ENCODE assay signal across 8 cellular contexts in the genomic region with DNA sequence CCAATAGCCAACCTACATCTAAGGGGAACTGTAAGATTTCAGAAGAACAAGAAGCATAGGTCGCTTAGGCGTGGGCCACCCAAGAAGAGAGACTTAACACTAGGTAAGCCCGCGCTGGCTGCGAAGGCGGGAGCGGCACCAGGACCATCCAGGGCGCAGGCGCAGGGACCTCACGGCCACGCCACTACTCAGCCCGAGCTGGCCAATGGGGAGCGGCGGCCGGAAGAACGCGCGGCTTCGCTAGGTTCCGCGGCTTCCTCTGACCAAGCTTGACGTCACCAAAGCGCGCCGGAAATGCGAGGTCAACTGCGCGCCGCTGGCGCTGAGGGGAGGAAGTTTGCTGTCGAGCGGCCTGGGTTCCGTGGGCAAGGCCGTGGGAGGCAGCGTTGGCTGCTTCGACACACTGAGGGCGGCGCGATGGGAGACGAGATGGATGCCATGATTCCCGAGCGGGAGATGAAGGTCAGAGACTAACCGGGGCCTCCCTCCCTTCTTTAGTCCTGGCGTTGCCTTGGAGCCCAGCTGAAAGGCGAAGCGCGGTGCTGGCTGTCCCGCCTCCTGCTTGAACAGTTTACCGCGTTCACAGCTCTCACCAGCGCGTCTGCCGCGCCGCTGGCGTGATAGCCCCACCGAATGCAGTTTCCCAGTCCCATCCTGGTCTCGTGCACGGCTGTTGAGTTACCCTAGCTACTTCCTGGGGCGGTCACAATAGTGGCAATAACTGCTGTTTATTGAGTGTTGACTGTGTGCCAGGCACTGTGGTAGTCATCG. TPM values are rescaled to one million over a fixed set of nuclear protein-coding genes. Genes with fewer than 3 reads are reported as not detected.
A peak's percentile ranks its signal among the peaks of the same experiment; 100 is the strongest.
DNase-seq lines count a peak whose midpoint lies in the region; ATAC-seq and TF ChIP-seq lines count a peak whose summit lies in the region.

A gene (plus strand): TSS at position 299 of the 771 bp plus-strand sequence. CDS start 119 bp downstream, at position 418.

- DNase-seq in NCI-H2196 treated with DMSO at 0.1 percent for 48 hours (lab: John Stamatoyannopoulos, UW; ENCODE audit: unreplicated experiment) (peak; percentile 97), WERI-Rb-1 (peak; percentile 100), mammary epithelial cell (peak; percentile 98)

- dilution Hi-C loops in mammary epithelial cell (cut with HindIII; ENCODE audit: low sequenced_read_pairs), result loop anchor here (5.0 to 25.0 kb wide), 2 partner anchors 43 to 312 kb away; no protein-coding TSS in a partner anchor

- peaks cover 6% of the 10 kb centered on the region for H3K4me1 ChIP-seq in ACC112 (ENCODE audit: control insufficient read depth, insufficient read depth, low read length, unreplicated experiment)
- peaks cover 9% of the 10 kb centered on the region for H3K4me1 ChIP-seq in mammary epithelial cell (ENCODE audit: insufficient read depth, low read length)
- peaks cover 6% of the 10 kb centered on the region; the same call in 1 of the 2 replicates for H3K4me1 ChIP-seq in iPS-20b (ENCODE audit: insufficient read depth, low read length)

- H3K27me3 ChIP-seq in ACC112 (ENCODE audit: insufficient read depth, low read length), result no peaks in the 10 kb centered on the region
- H3K27me3 ChIP-seq in WERI-Rb-1 (ENCODE audit: insufficient read depth, low read depth, severe bottlenecking), result no peaks in the 10 kb centered on the region
- no peaks in the 10 kb centered on the region for H3K27me3 ChIP-seq in mammary epithelial cell (ENCODE audit: insufficient read depth, low read length)
- no peaks in the 10 kb centered on the region for H3K27me3 ChIP-seq in iPS-20b (ENCODE audit: insufficient read depth, low read length)

- H3K36me3 ChIP-seq in ACC112 (ENCODE audit: insufficient read depth, low read length), result peaks cover 19% of the 10 kb centered on the region
- peaks cover 47% of the 10 kb centered on the region for H3K36me3 ChIP-seq in WERI-Rb-1
- peaks cover 14% of the 10 kb centered on the region for H3K36me3 ChIP-seq in mammary epithelial cell (ENCODE audit: insufficient read depth, low read length)
- peaks cover 54% of the 10 kb centered on the region for H3K36me3 ChIP-seq in iPS-20b (ENCODE audit: insufficient read depth, low read depth, low read length)

- TSS peak; percentile 47 for BruUV-seq in mammary epithelial cell (replicated peaks; lab: Mats Ljungman, UMichigan)

- in situ Hi-C loops in mammary epithelial cell (cut with MboI; ENCODE audit: low sequenced_read_pairs in 2 of 2), result no loop called here

- peak within 1 kb of the TSS; percentile 92 for H3K4me2 ChIP-seq in mammary epithelial cell (ENCODE audit: insufficient read depth, low read depth, low read length)

- WGBS in mammary epithelial cell (ENCODE audit: low coverage, missing lambda C conversion rate), result 4% methylated on average over 29 of the region's 61 CpGs

- H3K4me3 ChIP-seq in ACC112 (ENCODE audit: low read depth, low read length), result peak within 1 kb of the TSS; percentile 94
- peak within 1 kb of the TSS; percentile 88 for H3K4me3 ChIP-seq in WERI-Rb-1 (ENCODE audit: low read depth, low read length)
- H3K4me3 ChIP-seq in mammary epithelial cell (replicated peaks in 1 of 3; ENCODE audit: insufficient read depth in 1 of 3, low read depth in 2 of 3, low read length in 3 of 3), result peak within 1 kb of the TSS; percentile 54 to 83 (median 80)
- peak within 1 kb of the TSS; percentile 97 for H3K4me3 ChIP-seq in iPS-20b (ENCODE audit: low read length)
- peak within 1 kb of the TSS; percentile 71 to 95 (median 89) for H3K4me3 ChIP-seq in skin epidermis

- H3K79me2 ChIP-seq in ACC112 (ENCODE audit: control insufficient read depth, insufficient read depth, low read length, unreplicated experiment) (peaks cover 29% of the 10 kb centered on the region), mammary epithelial cell (ENCODE audit: insufficient read depth, low read length) (peaks cover 39% of the 10 kb centered on the region)

- H3K9me3 ChIP-seq in WERI-Rb-1 (ENCODE audit: severe bottlenecking) (no peaks in the 10 kb centered on the region), mammary epithelial cell (replicated peaks; ENCODE audit: insufficient read depth, low read length) (no peaks in the 10 kb centered on the region), iPS-20b (ENCODE audit: insufficient read depth, low read depth, low read length) (no peaks in the 10 kb centered on the region)

- intact Hi-C loops in mammary epithelial cell (cut with micrococcal nuclease), result loop anchor here (1.0 kb wide), 1 partner anchor 67 kb away; no protein-coding TSS in a partner anchor

- H3K9ac ChIP-seq in mammary epithelial cell (ENCODE audit: insufficient read depth, low read length) (peak within 1 kb of the TSS; percentile 95), iPS-20b (ENCODE audit: low read depth, low read length) (peak within 1 kb of the TSS; percentile 100)

- no peak for TF ChIP-seq CTCF in WERI-Rb-1 (IDR thresholded peaks at IDR 0.05; ENCODE audit: low read depth, low read length)
- TF ChIP-seq CTCF in mammary epithelial cell (conservative IDR thresholded peaks at IDR 0.05 in 1 of 2, IDR thresholded peaks at IDR 0.05 in 1 of 2; ENCODE audit: extremely low read depth in 1 of 2, insufficient read depth in 1 of 2, low read depth in 1 of 2, low read length in 2 of 2), result no peak

- ATAC-seq in GM18870 (IDR thresholded peaks at IDR 0.05; ENCODE audit: unreplicated experiment) (peak; percentile 85), HG03135 (IDR thresholded peaks at IDR 0.05; ENCODE audit: unreplicated experiment) (peak; percentile 96)

- CTCF ChIA-PET in mammary epithelial cell (lab: Charles Lee; ENCODE audit: low non-redundant PET), result interaction anchor here (0.6 kb wide), 1 partner anchor 942 kb away, joined by 3 read pairs; no protein-coding TSS in a partner anchor

- peak within 1 kb of the TSS; percentile 95 for H2AFZ ChIP-seq in ACC112 (ENCODE audit: low read length, unreplicated experiment)
- H2AFZ ChIP-seq in mammary epithelial cell (ENCODE audit: low read depth, low read length), result peak within 1 kb of the TSS; percentile 86

- no peaks in the 10 kb centered on the region for H4K20me1 ChIP-seq in mammary epithelial cell (ENCODE audit: insufficient read depth, low read length)

- peak within 1 kb of the TSS; percentile 77 for H3K27ac ChIP-seq in ACC112 (ENCODE audit: low read depth, low read length)
- peak within 1 kb of the TSS; percentile 97 for H3K27ac ChIP-seq in WERI-Rb-1
- peak within 1 kb of the TSS; percentile 69 for H3K27ac ChIP-seq in mammary epithelial cell (ENCODE audit: insufficient read depth, low read depth, low read length)
- H3K27ac ChIP-seq in iPS-20b (ENCODE audit: low read length), result peak within 1 kb of the TSS; percentile 100
- H3K27ac ChIP-seq in skin epidermis, result peak within 1 kb of the TSS; percentile 64 to 95 (median 86)

RNA-seq across cellular contexts. Expression of the gene that starts here (rescaled TPM):
- total RNA-seq in mammary epithelial cell, result 10 to 100 TPM; 17.2 to 42.5 TPM
- polyA plus RNA-seq in mammary epithelial cell, result 5.8 TPM
- 66.7 TPM for polyA minus RNA-seq in mammary epithelial cell

Comparison
In these comparisons a context has a peak if more than half of its experiments do, and no peak if none do; other contexts are left out.
1. Peak in every context shown above with its lines: DNase-seq, ATAC-seq, H3K4me3 ChIP-seq and H3K27ac ChIP-seq.